ENCODE assay signal across 21 cellular contexts in the genomic region with DNA sequence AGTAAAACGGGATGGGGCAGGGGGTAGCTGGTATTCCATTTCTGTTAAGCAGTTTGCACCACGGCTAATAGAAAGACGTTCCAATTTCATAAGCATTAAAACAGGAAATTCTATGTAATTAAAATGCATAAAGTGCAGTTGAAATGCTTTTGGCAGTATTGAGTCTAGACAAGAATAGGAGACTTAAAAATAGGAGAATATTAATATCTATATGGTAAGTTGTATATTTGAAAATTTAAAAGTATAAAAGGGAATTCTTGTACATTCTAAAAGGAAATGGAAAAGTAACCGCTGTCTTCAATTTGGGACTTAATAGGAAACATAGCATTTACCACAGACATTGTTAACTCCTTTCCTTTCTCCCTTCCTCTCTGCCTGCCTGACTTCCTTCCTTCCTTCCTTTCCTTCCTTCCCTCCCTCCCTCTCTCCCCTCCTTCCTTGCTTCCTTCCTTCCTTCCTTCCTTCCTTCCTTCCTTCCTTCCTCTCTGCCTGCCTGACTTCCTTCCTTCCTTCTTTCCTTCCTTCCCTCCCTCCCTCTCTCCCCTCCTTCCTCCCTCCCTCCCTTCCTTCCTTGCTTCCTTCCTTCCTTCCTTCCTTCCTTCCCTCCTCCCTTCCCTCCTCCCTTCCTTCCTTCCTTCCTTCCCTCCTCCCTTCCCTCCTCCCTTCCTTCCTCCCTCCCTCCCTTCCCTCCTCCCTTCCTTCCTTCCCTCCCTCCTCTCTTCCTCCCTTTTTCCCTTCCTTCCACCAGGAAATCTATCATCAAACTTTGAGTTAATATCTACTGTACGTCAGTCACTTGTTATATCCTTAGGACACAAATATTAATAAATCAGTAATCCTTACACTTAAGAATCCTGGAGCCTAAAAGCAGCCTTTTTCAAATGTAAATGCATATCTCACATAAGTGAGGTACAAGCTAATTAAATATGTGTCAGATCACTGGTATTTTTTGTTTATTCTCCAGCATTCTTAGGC.
"Had no signal": no experiment of that assay in that cellular context is flagged by ENCODE, and none has a peak within 500 bp of the region (broad histone marks: within the 10 kb centered on the region; RNA-seq: fewer than 3 reads in every experiment).

No MANE protein-coding gene starts in this region.

- ATAC-seq: Panc1, PC-3, T-cell had no signal

- DNase-seq: Karpas-422, KG1, NCI-H1092 treated with DMSO at 0.1 percent for 48 hours, NCI-H1417, NCI-H1436 treated with DMSO at 0.1 percent for 48 hours, NCI-H1694, NCI-H187 treated with DMSO at 0.1 percent for 48 hours, NCI-H2029 treated with DMSO at 0.1 percent for 48 hours, NCI-H2171 treated with DMSO at 0.1 percent for 48 hours, NCI-H345, NCI-H446 treated with DMSO at 0.1 percent for 48 hours, NCI-H524, NCI-H526 treated with DMSO at 0.1 percent for 48 hours, NCI-H748 treated with DMSO at 0.1 percent for 48 hours, PC-3, SHP77, SW 1271, T-cell had no signal

- H3K27ac ChIP-seq: HL-60, RWPE1 had no signal
